ENCODE assay signal across 15 cellular contexts in the genomic region with DNA sequence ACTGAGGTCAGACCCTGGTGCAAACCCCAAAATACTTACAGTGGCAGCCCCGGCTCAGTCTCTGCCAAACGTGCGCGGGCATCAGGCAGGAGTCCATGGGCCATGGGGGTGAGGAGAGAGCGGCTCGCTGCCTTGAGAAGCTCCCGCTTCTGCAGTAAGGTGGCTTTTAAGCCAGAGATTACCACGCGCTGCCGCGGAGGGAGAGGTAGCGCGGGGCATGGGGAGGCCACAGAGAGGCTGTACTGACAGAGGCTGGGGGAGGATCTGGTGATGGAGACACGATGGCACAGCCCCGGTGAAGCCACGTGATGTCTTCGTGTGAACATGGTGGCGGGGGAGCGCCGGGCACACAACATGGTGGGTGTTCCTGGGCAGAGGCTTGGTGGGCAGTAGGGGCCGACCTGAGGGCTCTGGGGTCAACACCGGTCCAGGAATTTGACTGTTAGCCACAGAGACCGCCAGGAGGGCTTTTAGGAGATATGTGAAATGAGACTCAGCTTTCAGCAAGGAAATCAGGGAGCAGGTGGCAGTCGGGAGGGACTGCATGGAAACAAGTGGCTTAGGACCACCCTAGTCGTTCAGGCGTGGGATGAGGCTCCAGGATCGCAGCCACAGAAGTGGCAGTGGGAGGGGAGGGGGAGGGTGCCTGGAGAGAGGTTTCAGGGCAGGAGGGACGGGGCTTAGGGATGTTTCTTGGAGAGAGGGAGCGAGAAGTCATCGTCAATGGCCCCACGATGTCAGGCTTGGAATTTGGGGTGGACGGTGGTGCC. TPM values are rescaled to one million over a fixed set of nuclear protein-coding genes. Genes with fewer than 3 reads are reported as not detected.
A peak's percentile ranks its signal among the peaks of the same experiment; 100 is the strongest.
DNase-seq lines count a peak whose midpoint lies in the region; TF ChIP-seq lines count a peak whose summit lies in the region.
"Had no signal": no experiment of that assay in that cellular context is flagged by ENCODE, and none has a peak within 500 bp of the region (broad histone marks: within the 10 kb centered on the region; RNA-seq: fewer than 3 reads in every experiment).

No MANE protein-coding gene starts in this region.

- H3K27ac Mint-ChIP-seq in endothelial cell (ENCODE audit: unreplicated experiment) (no peak overlapping the region), nephron (peak overlapping the region in 2 of 3 experiments; percentile 14 to 23)
- H3K27ac Mint-ChIP-seq in activated naive CD4-positive, alpha-beta T cell treated with anti-CD3 and anti-CD28 coated beads for 36 hours = no peak overlapping the region
- H3K27ac Mint-ChIP-seq: B cell; CD8-positive, alpha-beta T cell had no signal

- H3K4me1 ChIP-seq in A673 (ENCODE audit: insufficient read depth, low read length, poor library complexity, severe bottlenecking) = no peaks in the 10 kb centered on the region
- H3K4me1 ChIP-seq: HAP-1 had no signal

- POLR2A ChIA-PET in A673 (lab: Charles Lee; ENCODE audit: low non-redundant PET) = no interaction called here

- H3K27ac ChIP-seq in A673 (ENCODE audit: low read depth, low read length, poor library complexity, severe bottlenecking) = no peak overlapping the region
- H3K27ac ChIP-seq: BLaER1 treated with 17β-estradiol and CSF1 and Interleukin-3, amounts not matched to agents 10 nM and 100 nM had no signal

- no peaks in the 10 kb centered on the region for H3K27me3 ChIP-seq in A673 (replicated peaks; ENCODE audit: insufficient read depth, low read depth, low read length, poor library complexity)

- H3K4me3 Mint-ChIP-seq in endothelial cell (ENCODE audit: unreplicated experiment) (peak overlapping the region; percentile 42), nephron (no peak overlapping the region)
- H3K4me3 Mint-ChIP-seq in activated naive CD4-positive, alpha-beta T cell treated with anti-CD3 and anti-CD28 coated beads for 36 hours = no peak overlapping the region
- H3K4me3 Mint-ChIP-seq: B cell; CD8-positive, alpha-beta T cell had no signal

- H3K27me3 Mint-ChIP-seq in endothelial cell (ENCODE audit: unreplicated experiment) (peaks cover 10% of the 10 kb centered on the region), nephron (ENCODE audit: low read depth) (peaks cover 6% of the 10 kb centered on the region)
- no peaks in the 10 kb centered on the region for H3K27me3 Mint-ChIP-seq in activated naive CD4-positive, alpha-beta T cell treated with anti-CD3 and anti-CD28 coated beads for 36 hours (ENCODE audit: low read depth)

- H3K36me3 ChIP-seq in A673 (ENCODE audit: insufficient read depth, low read length, poor library complexity, severe bottlenecking) = no peaks in the 10 kb centered on the region
- H3K36me3 ChIP-seq: BLaER1 treated with 17β-estradiol and CSF1 and Interleukin-3, amounts not matched to agents 10 nM and 100 nM; HAP-1 had no signal

- TF ChIP-seq CTCF in endothelial cell (IDR thresholded peaks at IDR 0.05; ENCODE audit: unreplicated experiment) (no peak), nephron (IDR thresholded peaks at IDR 0.05; ENCODE audit: unreplicated experiment in 3 of 3) (no peak), A673 (conservative IDR thresholded peaks at IDR 0.05; ENCODE audit: low read depth, low read length) (no peak)

- H3K9me3 Mint-ChIP-seq in endothelial cell (ENCODE audit: unreplicated experiment) (no peaks in the 10 kb centered on the region), nephron (peaks cover 7% of the 10 kb centered on the region)
- H3K9me3 Mint-ChIP-seq in activated naive CD4-positive, alpha-beta T cell treated with anti-CD3 and anti-CD28 coated beads for 36 hours = peaks cover 1% of the 10 kb centered on the region
- H3K9me3 Mint-ChIP-seq: CD8-positive, alpha-beta T cell had no signal

- H3K4me1 Mint-ChIP-seq in endothelial cell (ENCODE audit: unreplicated experiment) (peaks cover 7% of the 10 kb centered on the region), nephron (peaks cover 18% of the 10 kb centered on the region)
- H3K4me1 Mint-ChIP-seq in activated naive CD4-positive, alpha-beta T cell treated with anti-CD3 and anti-CD28 coated beads for 36 hours (ENCODE audit: low read depth) = peaks cover 1% of the 10 kb centered on the region
- H3K4me1 Mint-ChIP-seq: B cell had no signal

- peaks cover 10% of the 10 kb centered on the region for H3K36me3 Mint-ChIP-seq in endothelial cell (ENCODE audit: low read depth, unreplicated experiment)
- peaks cover 12% of the 10 kb centered on the region for H3K36me3 Mint-ChIP-seq in nephron (ENCODE audit: low read depth)
- peaks cover 5% of the 10 kb centered on the region for H3K36me3 Mint-ChIP-seq in activated naive CD4-positive, alpha-beta T cell treated with anti-CD3 and anti-CD28 coated beads for 36 hours (ENCODE audit: low read depth)

- H3K4me3 ChIP-seq in A673 (ENCODE audit: low read depth, low read length, poor library complexity, severe bottlenecking) = no peak overlapping the region
- H3K4me3 ChIP-seq: BLaER1 treated with 17β-estradiol and CSF1 and Interleukin-3, amounts not matched to agents 10 nM and 100 nM; GM12878; HAP-1 had no signal

- peak; percentile 21 for DNase-seq in NCI-H82 (lab: John Stamatoyannopoulos, UW)
- no peak for DNase-seq in NCI-H82 treated with DMSO at 0.1 percent for 48 hours (lab: John Stamatoyannopoulos, UW; ENCODE audit: unreplicated experiment)
- no peak for DNase-seq in endothelial cell (ENCODE audit: low spot score)
- no peak for DNase-seq in activated naive CD4-positive, alpha-beta T cell treated with anti-CD3 and anti-CD28 coated beads for 36 hours
- DNase-seq in A673 (ENCODE audit: low spot score) = no peak
- DNase-seq in SKM-1 treated with dmso at 0.1 percent for 144 hours (lab: John Stamatoyannopoulos, UW; ENCODE audit: unreplicated experiment) = no peak
- DNase-seq: 8988T; Calu3; CD8-positive, alpha-beta T cell; DMS79 treated with DMSO at 0.1 percent for 48 hours had no signal

- no peaks in the 10 kb centered on the region for H3K9me3 ChIP-seq in A673 (ENCODE audit: low read depth, low read length, poor library complexity, severe bottlenecking)

- CTCF ChIA-PET in activated naive CD4-positive, alpha-beta T cell treated with anti-CD3 and anti-CD28 coated beads for 36 hours (lab: Charles Lee) = no interaction called here
- CTCF ChIA-PET in A673 (lab: Charles Lee) = no interaction called here

- intact Hi-C loops in activated naive CD4-positive, alpha-beta T cell treated with anti-CD3 and anti-CD28 coated beads for 36 hours (cut with micrococcal nuclease) = no loop called here
- intact Hi-C loops in A673 (cut with micrococcal nuclease; ENCODE audit: unreplicated experiment) = no loop called here

- no TSS peak for BruUV-seq in A673 (replicated peaks; lab: Mats Ljungman, UMichigan)

RNA-seq across cellular contexts. Expression of a gene that starts 24.1 kb away (rescaled TPM):
- 16.5 TPM for total RNA-seq in endothelial cell (ENCODE audit: unreplicated experiment)
- total RNA-seq in activated naive CD4-positive, alpha-beta T cell treated with anti-CD3 and anti-CD28 coated beads for 36 hours = 1 to 10 TPM; 6.5 to 7.4 TPM
- total RNA-seq in A673 (2021) = 7.0 and 9.5 TPM in 2 replicates

Comparison
In these comparisons a context has a peak if more than half of its experiments do, and no peak if none do; other contexts are left out.
1. H3K27ac Mint-ChIP-seq: peak in nephron (2 of 3); none in endothelial cell (single experiment) and activated naive CD4-positive, alpha-beta T cell treated with anti-CD3 and anti-CD28 coated beads for 36 hours (single experiment).